In the genomic region with DNA sequence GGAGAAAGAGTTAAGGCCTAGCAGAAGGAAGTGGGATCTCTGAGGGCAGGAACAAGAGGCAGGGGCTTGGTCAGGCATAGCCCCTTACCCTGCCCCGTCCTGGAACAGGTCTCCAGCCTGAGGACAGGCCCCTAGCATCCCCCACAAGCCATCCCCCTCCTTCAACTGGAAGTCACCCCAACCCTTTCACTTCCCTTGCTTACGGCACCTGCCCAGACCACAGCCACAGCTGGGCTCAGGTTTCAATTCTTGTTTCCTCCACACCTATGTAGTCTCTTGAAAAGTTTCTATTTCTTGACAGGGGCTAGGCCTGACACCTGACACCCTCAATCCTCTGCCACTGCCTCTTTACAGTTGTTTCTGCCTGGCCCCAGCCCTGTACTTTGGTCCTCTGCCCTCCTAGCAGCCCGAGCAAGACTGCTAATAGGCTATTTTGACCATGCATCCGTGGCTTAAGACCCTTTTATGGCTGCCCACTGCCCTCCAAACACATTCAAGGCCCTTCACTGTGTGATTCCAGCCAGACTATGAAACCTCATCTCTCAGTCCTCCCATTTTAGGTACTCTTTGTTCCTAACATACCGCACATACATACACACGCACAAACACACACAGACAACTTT, we compare ENCODE assay signal across 8 cellular contexts. TPM values are rescaled to one million over a fixed set of nuclear protein-coding genes. Genes with fewer than 3 reads are reported as not detected.
DNase-seq lines count a peak whose midpoint lies in the region; ATAC-seq lines count a peak whose summit lies in the region.

No MANE protein-coding gene starts in this region.

- peaks cover 0 to 2% (median 0%) of the 10 kb centered on the region in 7 donors for H3K9me3 Mint-ChIP-seq in CD4-positive, CD25-positive, alpha-beta regulatory T cell
- no peaks in the 10 kb centered on the region for H3K9me3 Mint-ChIP-seq in activated CD4-positive, alpha-beta T cell treated with anti-CD3 and anti-CD28 coated beads for 36 hours (ENCODE audit: low read depth)

- H3K36me3 Mint-ChIP-seq in CD4-positive, CD25-positive, alpha-beta regulatory T cell: no peaks in the 10 kb centered on the region
- H3K36me3 Mint-ChIP-seq in activated CD4-positive, alpha-beta T cell treated with anti-CD3 and anti-CD28 coated beads for 36 hours (ENCODE audit: low read depth): no peaks in the 10 kb centered on the region

- no peaks in the 10 kb centered on the region for H3K9me3 ChIP-seq in CD4-positive, CD25-positive, alpha-beta regulatory T cell (ENCODE audit: control insufficient read depth in 2 of 2, low read length in 2 of 2)

- H3K4me1 Mint-ChIP-seq in CD4-positive, CD25-positive, alpha-beta regulatory T cell: peaks cover 21 to 81% (median 37%) of the 10 kb centered on the region in 4 donors
- H3K4me1 Mint-ChIP-seq in activated CD4-positive, alpha-beta T cell treated with anti-CD3 and anti-CD28 coated beads for 36 hours: peaks cover 46% of the 10 kb centered on the region

- POLR2A ChIA-PET in activated CD4-positive, alpha-beta T cell treated with anti-CD3 and anti-CD28 coated beads for 36 hours (lab: Charles Lee): no interaction called here

- H3K27me3 ChIP-seq in CD4-positive, CD25-positive, alpha-beta regulatory T cell (ENCODE audit: control insufficient read depth, insufficient read depth, low read length): no peaks in the 10 kb centered on the region

- DNase-seq in CD4-positive, CD25-positive, alpha-beta regulatory T cell: peak in 2 of 3 donors; percentile 55 to 92
- peak; percentile 77 for DNase-seq in activated CD4-positive, alpha-beta T cell treated with anti-CD3 and anti-CD28 coated beads for 36 hours
- DNase-seq in left colon (peak; percentile 41 to 55), amygdala (lab: John Stamatoyannopoulos, UW) (no peak), sciatic nerve (ENCODE audit: low spot score) (no peak)
- no peak for DNase-seq in effector CD4-positive, alpha-beta T cell

- intact Hi-C loops in activated CD4-positive, alpha-beta T cell treated with anti-CD3 and anti-CD28 coated beads for 36 hours (cut with DNase I, micrococcal nuclease): no loop called here
- intact Hi-C loops in left colon (cut with DNase I, micrococcal nuclease) (no loop called here), sciatic nerve (cut with DNase I) (no loop called here)

- no peaks in the 10 kb centered on the region for H3K36me3 ChIP-seq in CD4-positive, CD25-positive, alpha-beta regulatory T cell (ENCODE audit: control insufficient read depth, insufficient read depth, low read length)

- peak overlapping the region; percentile 65 for H3K27ac ChIP-seq in CD4-positive, CD25-positive, alpha-beta regulatory T cell (ENCODE audit: insufficient read depth, low read length, poor library complexity, severe bottlenecking)

- peak overlapping the region; percentile 82 to 99 (median 93) for H3K27ac Mint-ChIP-seq in CD4-positive, CD25-positive, alpha-beta regulatory T cell
- peak overlapping the region; percentile 85 for H3K27ac Mint-ChIP-seq in activated CD4-positive, alpha-beta T cell treated with anti-CD3 and anti-CD28 coated beads for 36 hours

- peak; percentile 89 to 93 for ATAC-seq in CD4-positive, CD25-positive, alpha-beta regulatory T cell (ENCODE audit: low read depth in 2 of 2)
- ATAC-seq in GM19351 (IDR thresholded peaks at IDR 0.05; ENCODE audit: unreplicated experiment): peak; percentile 69
- peak; percentile 67 for ATAC-seq in HG03342 (IDR thresholded peaks at IDR 0.05; ENCODE audit: unreplicated experiment)
- ATAC-seq in activated CD4-positive, alpha-beta T cell treated with anti-CD3 and anti-CD28 coated beads for 36 hours: peak; percentile 89
- peak; percentile 45 for ATAC-seq in left colon
- no peak for ATAC-seq in sciatic nerve

- H3K4me3 Mint-ChIP-seq in CD4-positive, CD25-positive, alpha-beta regulatory T cell: peak overlapping the region; percentile 8 to 84 (median 60)
- H3K4me3 Mint-ChIP-seq in activated CD4-positive, alpha-beta T cell treated with anti-CD3 and anti-CD28 coated beads for 36 hours: no peak overlapping the region

- no peaks in the 10 kb centered on the region for H3K27me3 Mint-ChIP-seq in CD4-positive, CD25-positive, alpha-beta regulatory T cell
- H3K27me3 Mint-ChIP-seq in activated CD4-positive, alpha-beta T cell treated with anti-CD3 and anti-CD28 coated beads for 36 hours: no peaks in the 10 kb centered on the region

- H3K4me1 ChIP-seq in CD4-positive, CD25-positive, alpha-beta regulatory T cell (ENCODE audit: control insufficient read depth, insufficient read depth, low read length, poor library complexity, severe bottlenecking): peaks cover 41% of the 10 kb centered on the region

- CTCF ChIA-PET in activated CD4-positive, alpha-beta T cell treated with anti-CD3 and anti-CD28 coated beads for 36 hours (lab: Charles Lee): interaction anchor here (0.6 to 1.4 kb wide), 5 partner anchors 11 to 40 kb away, joined by 3 to 4 read pairs (median 3); no protein-coding TSS in a partner anchor

- peak overlapping the region; percentile 34 for H3K4me3 ChIP-seq in CD4-positive, CD25-positive, alpha-beta regulatory T cell (ENCODE audit: low read depth, low read length)

RNA-seq across cellular contexts. Expression of gene FCHSD2, which starts 10.9 kb away (rescaled TPM):
- total RNA-seq in CD4-positive, CD25-positive, alpha-beta regulatory T cell: 56.6 TPM
- polyA plus RNA-seq in CD4-positive, CD25-positive, alpha-beta regulatory T cell: 10 to 100 TPM; 13.5 to 22.8 (median 19.5) TPM
- 10 to 100 TPM; 24.1 to 24.7 TPM for total RNA-seq in activated CD4-positive, alpha-beta T cell treated with anti-CD3 and anti-CD28 coated beads for 36 hours
- total RNA-seq in left colon (10 to 100 TPM; 20.0 to 22.1 TPM), sciatic nerve (64.7 TPM)

Comparison
In these comparisons a context has a peak if more than half of its experiments do, and no peak if none do; other contexts are left out.
1. DNase-seq: peak in CD4-positive, CD25-positive, alpha-beta regulatory T cell (2 of 3), activated CD4-positive, alpha-beta T cell treated with anti-CD3 and anti-CD28 coated beads for 36 hours (single experiment) and left colon (2 of 2); none in amygdala (0 of 56), sciatic nerve (single experiment) and effector CD4-positive, alpha-beta T cell (single experiment).